Comparison of ENCODE assay signal across 1 cellular context in the genomic region with DNA sequence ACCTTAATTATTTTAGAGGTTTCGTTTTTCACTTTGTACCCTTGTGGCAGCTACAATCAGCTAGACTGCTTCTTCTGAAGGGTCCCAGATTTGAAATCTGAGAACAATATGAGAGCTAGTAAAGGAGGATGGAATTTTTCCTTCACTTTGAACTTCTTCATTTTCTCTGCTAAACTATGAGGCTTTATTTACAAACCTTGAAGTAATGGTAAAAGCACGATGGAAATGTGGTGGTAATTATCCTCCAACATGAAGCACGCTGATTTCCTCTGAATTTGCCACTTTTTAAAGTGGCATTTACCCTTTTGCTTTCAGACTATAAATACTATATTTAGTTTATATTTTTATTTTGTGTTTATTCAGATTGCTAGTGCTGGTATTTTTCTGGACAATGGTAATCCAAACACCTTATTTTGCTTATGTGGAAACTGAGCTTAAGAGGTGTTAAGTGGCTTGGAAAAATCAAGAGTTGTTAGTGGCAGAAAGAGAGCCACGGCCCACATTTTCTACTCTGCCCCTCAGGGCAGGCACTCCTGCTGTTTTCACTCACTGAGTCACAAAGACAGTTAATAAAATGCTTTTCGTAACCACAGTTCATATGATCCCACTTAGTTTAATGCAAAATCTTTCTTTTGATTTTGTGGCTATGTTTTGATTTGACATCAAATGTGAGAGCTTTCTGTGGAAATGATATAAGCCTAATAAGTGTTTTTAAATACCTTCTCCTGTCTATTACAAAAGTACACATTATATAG.
TF ChIP-seq lines count a peak whose summit lies in the region.

No MANE protein-coding gene starts in this region.

TF ChIP-seq in K562, 482 proteins besides CTCF, POLR2A, EP300 and RAD21:
- TF ChIP-seq, protein P1, sequence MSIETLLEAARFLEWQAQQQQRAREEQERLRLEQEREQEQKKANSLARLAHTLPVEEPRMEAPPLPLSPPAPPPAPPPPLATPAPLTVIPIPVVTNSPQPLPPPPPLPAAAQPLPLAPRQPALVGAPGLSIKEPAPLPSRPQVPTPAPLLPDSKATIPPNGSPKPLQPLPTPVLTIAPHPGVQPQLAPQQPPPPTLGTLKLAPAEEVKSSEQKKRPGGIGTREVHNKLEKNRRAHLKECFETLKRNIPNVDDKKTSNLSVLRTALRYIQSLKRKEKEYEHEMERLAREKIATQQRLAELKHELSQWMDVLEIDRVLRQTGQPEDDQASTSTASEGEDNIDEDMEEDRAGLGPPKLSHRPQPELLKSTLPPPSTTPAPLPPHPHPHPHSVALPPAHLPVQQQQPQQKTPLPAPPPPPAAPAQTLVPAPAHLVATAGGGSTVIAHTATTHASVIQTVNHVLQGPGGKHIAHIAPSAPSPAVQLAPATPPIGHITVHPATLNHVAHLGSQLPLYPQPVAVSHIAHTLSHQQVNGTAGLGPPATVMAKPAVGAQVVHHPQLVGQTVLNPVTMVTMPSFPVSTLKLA (conservative IDR thresholded peaks at IDR 0.05) = 0 out of 4 replicates have a peak, but pooled peaks of 1 of the 2 experiments have one; percentile 7
- 0 out of 4 replicates have a peak, but pooled peaks of 1 of the 2 experiments have one; percentile 27 for TF ChIP-seq MAZ (CRISPR knock-in tag; conservative IDR thresholded peaks at IDR 0.05 in 1 of 2, IDR thresholded peaks at IDR 0.05 in 1 of 2)
- no peak for TF ChIP-seq SOX6 (IDR thresholded peaks at IDR 0.05)
TF ChIP-seq in K562: peak in this region for 2.
